ENCODE assay signal across 24 cellular contexts in genomic region chr11:130144129-130144528, GRCh38. TPM values are rescaled to one million over a fixed set of nuclear protein-coding genes. Genes with fewer than 3 reads are reported as not detected.
A peak's percentile ranks its signal among the peaks of the same experiment; 100 is the strongest.
DNase-seq lines count a peak whose midpoint lies in the region; TF ChIP-seq lines count a peak whose summit lies in the region.
"Had no signal": no experiment of that assay in that cellular context is flagged by ENCODE, and none has a peak within 500 bp of the region (broad histone marks: within the 10 kb centered on the region; RNA-seq: fewer than 3 reads in every experiment).

No MANE protein-coding gene starts in this region.

- H3K27me3 ChIP-seq in cardiac muscle cell (no peaks in the 10 kb centered on the region), right atrium auricular region (no peaks in the 10 kb centered on the region), hepatocyte (no peaks in the 10 kb centered on the region), SJCRH30 (no peaks in the 10 kb centered on the region)

- WGBS in hepatocyte (ENCODE audit: low lambda C conversion rate, missing lambda C conversion rate): 36% methylated on average over 10 of the region's 10 CpGs

- no peaks in the 10 kb centered on the region for H3K9me2 ChIP-seq in hepatocyte (replicated peaks; ENCODE audit: insufficient read depth)

- no peaks in the 10 kb centered on the region for H3K79me2 ChIP-seq in hepatocyte

- no peak for TF ChIP-seq CTCF in cardiac muscle cell (IDR thresholded peaks at IDR 0.05; ENCODE audit: low read depth, low read length)
- no peak for TF ChIP-seq CTCF in right atrium auricular region (IDR thresholded peaks at IDR 0.05)
- TF ChIP-seq CTCF in hepatocyte (IDR thresholded peaks at IDR 0.05; ENCODE audit: poor library complexity): no peak
- TF ChIP-seq CTCF in neural crest cell (conservative IDR thresholded peaks at IDR 0.05): no peak
- TF ChIP-seq CTCF in type B pancreatic cell (conservative IDR thresholded peaks at IDR 0.05): no peak

- H3K9me3 ChIP-seq in cardiac muscle cell (ENCODE audit: low read depth) (no peaks in the 10 kb centered on the region), right atrium auricular region (no peaks in the 10 kb centered on the region), hepatocyte (ENCODE audit: low read depth) (no peaks in the 10 kb centered on the region), SJCRH30 (replicated peaks) (no peaks in the 10 kb centered on the region)

- H3K27ac Mint-ChIP-seq in neural crest cell (ENCODE audit: unreplicated experiment) (peak overlapping the region; percentile 52), type B pancreatic cell (peak overlapping the region; percentile 94)
- H3K27ac Mint-ChIP-seq: endodermal cell had no signal

- no peak overlapping the region for H3K4me3 ChIP-seq in cardiac muscle cell
- no peak overlapping the region for H3K4me3 ChIP-seq in right atrium auricular region
- no peak overlapping the region for H3K4me3 ChIP-seq in hepatocyte
- no peak overlapping the region for H3K4me3 ChIP-seq in SJCRH30

- peaks cover 22% of the 10 kb centered on the region for H3K36me3 Mint-ChIP-seq in neural crest cell (ENCODE audit: low read depth)
- H3K36me3 Mint-ChIP-seq in type B pancreatic cell: peaks cover 20% of the 10 kb centered on the region

- peak overlapping the region; percentile 61 for H3K4me2 ChIP-seq in hepatocyte

- DNase-seq in cardiac muscle cell (ENCODE audit: low read depth in 1 of 2, low spot score in 1 of 2) (no peak), right atrium auricular region (ENCODE audit: low spot score) (no peak), hepatocyte (ENCODE audit: low spot score) (peak; percentile 59), neural crest cell (ENCODE audit: low read depth, low spot score) (no peak), type B pancreatic cell (ENCODE audit: extremely low spot score, unreplicated experiment) (no peak), SJCRH30 (no peak), NCI-H1436 treated with DMSO at 0.1 percent for 48 hours (lab: John Stamatoyannopoulos, UW) (no peak), iPS-NIHi7 (ENCODE audit: extremely low spot score) (no peak)
- DNase-seq: 8988T; activated CD4-positive, alpha-beta T cell treated with anti-CD3 and anti-CD28 coated beads for 4 hours; activated gamma-delta T cell; amniotic stem cell; DMS153; endodermal cell; hippocampal formation; Karpas-422; kidney; NCI-H1092; NCI-H2081 treated with DMSO at 0.1 percent for 48 hours; NCI-H524; stimulated activated CD8-positive, alpha-beta memory T cell treated with anti-CD3 and anti-CD28 coated beads, Interleukin-4, amount 100 ng/mL, for 48 hours had no signal

- H3K36me3 ChIP-seq in cardiac muscle cell (peaks cover 15% of the 10 kb centered on the region), right atrium auricular region (peaks cover 41% of the 10 kb centered on the region), hepatocyte (replicated peaks; ENCODE audit: insufficient read depth, low read depth) (no peaks in the 10 kb centered on the region), SJCRH30 (peaks cover 3% of the 10 kb centered on the region; the same call in 1 of the 2 replicates)

- peaks cover 18% of the 10 kb centered on the region for H3K4me1 ChIP-seq in cardiac muscle cell (ENCODE audit: low read depth)
- peaks cover 0 to 53% of the 10 kb centered on the region in 2 donors for H3K4me1 ChIP-seq in right atrium auricular region
- H3K4me1 ChIP-seq in hepatocyte (ENCODE audit: insufficient read depth): peaks cover 41% of the 10 kb centered on the region
- H3K4me1 ChIP-seq in SJCRH30: no peaks in the 10 kb centered on the region

- H3K27me3 Mint-ChIP-seq in neural crest cell (ENCODE audit: low read depth) (no peaks in the 10 kb centered on the region), type B pancreatic cell (no peaks in the 10 kb centered on the region)
- H3K27me3 Mint-ChIP-seq: central memory CD8-positive, alpha-beta T cell had no signal

- no peak overlapping the region for H2AFZ ChIP-seq in hepatocyte

- H3K4me3 Mint-ChIP-seq in neural crest cell (no peak overlapping the region), type B pancreatic cell (no peak overlapping the region)
- H3K4me3 Mint-ChIP-seq: central memory CD8-positive, alpha-beta T cell; endodermal cell had no signal

- H3K9me3 Mint-ChIP-seq in neural crest cell: no peaks in the 10 kb centered on the region
- H3K9me3 Mint-ChIP-seq in type B pancreatic cell: no peaks in the 10 kb centered on the region
- H3K9me3 Mint-ChIP-seq: central memory CD8-positive, alpha-beta T cell; endodermal cell had no signal

- no peaks in the 10 kb centered on the region for H4K20me1 ChIP-seq in hepatocyte (ENCODE audit: insufficient read depth, poor library complexity, severe bottlenecking)

- peaks cover 29% of the 10 kb centered on the region for H3K4me1 Mint-ChIP-seq in neural crest cell
- peaks cover 29% of the 10 kb centered on the region for H3K4me1 Mint-ChIP-seq in type B pancreatic cell (ENCODE audit: unreplicated experiment)

- H3K27ac ChIP-seq in cardiac muscle cell (peak overlapping the region; percentile 66), right atrium auricular region (no peak overlapping the region), hepatocyte (peak overlapping the region; percentile 95), SJCRH30 (no peak overlapping the region)

RNA-seq across cellular contexts. Expression of gene ST14, which starts 15.5 kb away (rescaled TPM):
- total RNA-seq in cardiac muscle cell (0.12 and 0.21 TPM in 2 replicates), right atrium auricular region (1 to 10 TPM in 1 of 2 donors, under 1 TPM in 1; 0.85 to 6.0 TPM), hepatocyte (80.8 and 85.2 TPM in 2 replicates), neural crest cell (0.12 and 0.30 TPM in 2 replicates), type B pancreatic cell (ENCODE audit: low replicate concordance) (71.7 and 170 TPM in 2 replicates)
- polyA plus RNA-seq in cardiac muscle cell (0.61 TPM in 1 of 2 replicates, not detected in the other), hepatocyte (81.4 and 93.3 TPM in 2 replicates)
- 0.10 TPM in 1 of 2 replicates, not detected in the other for total RNA-seq in SJCRH30 (2014; rRNA removed; shearing (Covaris generic))
- total RNA-seq: osteocyte had no signal
- polyA plus RNA-seq: BJ had no signal

Comparison
In these comparisons a context has a peak if more than half of its experiments do, and no peak if none do; other contexts are left out.
1. H3K27ac ChIP-seq: peak in cardiac muscle cell (single experiment) and hepatocyte (single experiment); none in right atrium auricular region (0 of 2) and SJCRH30 (single experiment).
2. RNA of gene ST14, which starts 15.5 kb away (total RNA-seq): 80.8 to 85.2 TPM in hepatocyte and 71.7 to 170 TPM in type B pancreatic cell; 0.85 to 6.0 TPM in right atrium auricular region, 0.12 to 0.21 TPM in cardiac muscle cell, 0.12 to 0.30 TPM in neural crest cell and 0.10 TPM in SJCRH30; every median in the first group is over 10 times any median in the second.